Comparison of ENCODE assay signal across 25 cellular contexts in genomic region chr7:140592957-140593356, GRCh38. TPM values are rescaled to one million over a fixed set of nuclear protein-coding genes. Genes with fewer than 3 reads are reported as not detected.
DNase-seq lines count a peak whose midpoint lies in the region; ATAC-seq and TF ChIP-seq lines count a peak whose summit lies in the region.
"Had no signal": no experiment of that assay in that cellular context is flagged by ENCODE, and none has a peak within 500 bp of the region (broad histone marks: within the 10 kb centered on the region; RNA-seq: fewer than 3 reads in every experiment).

No MANE protein-coding gene starts in this region.

- H3K4me1 Mint-ChIP-seq in activated naive CD8-positive, alpha-beta T cell treated with anti-CD3 and anti-CD28 coated beads, Interleukin-2, amount 50 U/mL, for 24 hours = peaks cover 9% of the 10 kb centered on the region
- H3K4me1 Mint-ChIP-seq in activated naive CD8-positive, alpha-beta T cell treated with anti-CD3 and anti-CD28 coated beads for 36 hours = peaks cover 11% of the 10 kb centered on the region
- peaks cover 14% of the 10 kb centered on the region for H3K4me1 Mint-ChIP-seq in WTC11
- H3K4me1 Mint-ChIP-seq: activated B cell treated with CpG ODN at 0.5 μM for 24 hours had no signal

- no peaks in the 10 kb centered on the region for H3K36me3 ChIP-seq in thyroid gland
- H3K36me3 ChIP-seq: neutrophil, right lobe of liver, tibial nerve had no signal

- CTCF ChIA-PET in WTC11 (lab: Charles Lee) = interaction anchor here (0.8 kb wide), 1 partner anchor 75 kb away, joined by 3 read pairs; no protein-coding TSS in a partner anchor

- H3K9me3 ChIP-seq in thyroid gland = no peaks in the 10 kb centered on the region
- H3K9me3 ChIP-seq: body of pancreas, neutrophil, right lobe of liver, SJSA1, tibial nerve had no signal

- H3K27me3 Mint-ChIP-seq in activated naive CD8-positive, alpha-beta T cell treated with anti-CD3 and anti-CD28 coated beads, Interleukin-2, amount 50 U/mL, for 24 hours = peaks cover 12% of the 10 kb centered on the region
- peaks cover 12% of the 10 kb centered on the region for H3K27me3 Mint-ChIP-seq in activated naive CD8-positive, alpha-beta T cell treated with anti-CD3 and anti-CD28 coated beads for 36 hours
- H3K27me3 Mint-ChIP-seq in WTC11 (ENCODE audit: low read depth) = no peaks in the 10 kb centered on the region

- H3K4me3 Mint-ChIP-seq in activated naive CD8-positive, alpha-beta T cell treated with anti-CD3 and anti-CD28 coated beads, Interleukin-2, amount 50 U/mL, for 24 hours = no peak overlapping the region
- no peak overlapping the region for H3K4me3 Mint-ChIP-seq in activated naive CD8-positive, alpha-beta T cell treated with anti-CD3 and anti-CD28 coated beads for 36 hours
- H3K4me3 Mint-ChIP-seq in WTC11 = no peak overlapping the region
- H3K4me3 Mint-ChIP-seq: activated B cell treated with CpG ODN at 0.5 μM for 24 hours; activated CD8-positive, alpha-beta T cell treated with anti-CD3 and anti-CD28 coated beads for 36 hours; activated naive CD8-positive, alpha-beta T cell; activated T-cell treated with anti-CD3 and anti-CD28 coated beads, Interleukin-2, amount 50 U/mL, for 72 hours had no signal

- no peaks in the 10 kb centered on the region for H3K27me3 ChIP-seq in thyroid gland
- H3K27me3 ChIP-seq: body of pancreas, right lobe of liver, SJSA1, tibial nerve had no signal

- H3K27ac Mint-ChIP-seq in activated naive CD8-positive, alpha-beta T cell treated with anti-CD3 and anti-CD28 coated beads, Interleukin-2, amount 50 U/mL, for 24 hours = no peak overlapping the region
- H3K27ac Mint-ChIP-seq in activated naive CD8-positive, alpha-beta T cell treated with anti-CD3 and anti-CD28 coated beads for 36 hours = no peak overlapping the region
- peak overlapping the region; percentile 72; the same call in 1 of the 2 replicates for H3K27ac Mint-ChIP-seq in WTC11
- H3K27ac Mint-ChIP-seq: activated B cell treated with CpG ODN at 0.5 μM for 24 hours; activated CD8-positive, alpha-beta T cell treated with anti-CD3 and anti-CD28 coated beads for 36 hours; activated naive CD8-positive, alpha-beta T cell; activated T-cell treated with anti-CD3 and anti-CD28 coated beads, Interleukin-2, amount 50 U/mL, for 72 hours had no signal

- no peak for TF ChIP-seq POLR2A in thyroid gland (IDR thresholded peaks at IDR 0.05)

- whole genome bisulfite sequencing in thyroid gland, 2 donors = 83 to 89% methylated on average over 5 of the region's 5 CpGs

- H3K9me3 Mint-ChIP-seq in activated naive CD8-positive, alpha-beta T cell treated with anti-CD3 and anti-CD28 coated beads, Interleukin-2, amount 50 U/mL, for 24 hours = no peaks in the 10 kb centered on the region
- H3K9me3 Mint-ChIP-seq in activated naive CD8-positive, alpha-beta T cell treated with anti-CD3 and anti-CD28 coated beads for 36 hours = no peaks in the 10 kb centered on the region
- H3K9me3 Mint-ChIP-seq in WTC11 = no peaks in the 10 kb centered on the region
- H3K9me3 Mint-ChIP-seq: activated B cell treated with CpG ODN at 0.5 μM for 24 hours; activated CD8-positive, alpha-beta T cell treated with anti-CD3 and anti-CD28 coated beads for 36 hours; activated T-cell treated with anti-CD3 and anti-CD28 coated beads, Interleukin-2, amount 50 U/mL, for 72 hours had no signal

- no peak overlapping the region for H3K27ac ChIP-seq in thyroid gland
- H3K27ac ChIP-seq: 22Rv1, body of pancreas, KMS-11, neutrophil, right lobe of liver, SJSA1, tibial nerve had no signal

- POLR2A ChIA-PET in WTC11 (lab: Charles Lee) = interaction anchor here (0.7 kb wide), 2 partner anchors 12 to 21 kb away, joined by 3 read pairs; no protein-coding TSS in a partner anchor

- H3K4me3 ChIP-seq in thyroid gland (replicated peaks in 1 of 3) = no peak overlapping the region
- H3K4me3 ChIP-seq: body of pancreas, right lobe of liver, SJSA1, tibial nerve had no signal

- DNase-seq in activated naive CD8-positive, alpha-beta T cell treated with anti-CD3 and anti-CD28 coated beads, Interleukin-2, amount 50 U/mL, for 24 hours = no peak
- DNase-seq in activated naive CD8-positive, alpha-beta T cell treated with anti-CD3 and anti-CD28 coated beads for 36 hours = no peak
- DNase-seq in WTC11 (ENCODE audit: low spot score) (no peak), renal cortical epithelial cell (ENCODE audit: low read depth) (peak; percentile 94), hepatic stellate cell (ENCODE audit: low spot score) (no peak), thyroid gland (no peak)
- DNase-seq: activated B cell treated with CpG ODN at 0.5 μM for 24 hours; activated T-cell treated with anti-CD3 and anti-CD28 coated beads, Interleukin-2, amount 50 U/mL, for 72 hours; body of pancreas; hypothalamus; NCI-H1048; NCI-H2029 treated with DMSO at 0.1 percent for 48 hours; NCI-H526; right lobe of liver; stimulated activated naive CD4-positive, alpha-beta T cell treated with Interleukin-2 at 50 U/mL for 16 hours had no signal

- TF ChIP-seq CTCF in WTC11 (IDR thresholded peaks at IDR 0.05) (no peak), thyroid gland (IDR thresholded peaks at IDR 0.05) (no peak)

- no peaks in the 10 kb centered on the region for H3K4me1 ChIP-seq in thyroid gland
- H3K4me1 ChIP-seq: body of pancreas, right lobe of liver had no signal

- ATAC-seq in activated naive CD8-positive, alpha-beta T cell treated with anti-CD3 and anti-CD28 coated beads, Interleukin-2, amount 50 U/mL, for 24 hours = peak; percentile 51
- ATAC-seq in HG03097 (IDR thresholded peaks at IDR 0.05; ENCODE audit: low FRiP score, unreplicated experiment) (peak; percentile 49), WTC11 (no peak), HG03520 (IDR thresholded peaks at IDR 0.05; ENCODE audit: unreplicated experiment) (no peak)
- ATAC-seq: activated T-cell treated with anti-CD3 and anti-CD28 coated beads, Interleukin-2, amount 50 U/mL, for 72 hours; body of pancreas had no signal

- no peaks in the 10 kb centered on the region for H3K36me3 Mint-ChIP-seq in activated naive CD8-positive, alpha-beta T cell treated with anti-CD3 and anti-CD28 coated beads, Interleukin-2, amount 50 U/mL, for 24 hours (ENCODE audit: low read depth)
- H3K36me3 Mint-ChIP-seq in activated naive CD8-positive, alpha-beta T cell treated with anti-CD3 and anti-CD28 coated beads for 36 hours = no peaks in the 10 kb centered on the region
- H3K36me3 Mint-ChIP-seq in WTC11 = no peaks in the 10 kb centered on the region
- H3K36me3 Mint-ChIP-seq: activated naive CD8-positive, alpha-beta T cell had no signal

- intact Hi-C loops in thyroid gland (cut with DNase I) = no loop called here

TF ChIP-seq in WTC11, 78 proteins besides CTCF, POLR2A, EP300 and RAD21:
- TF ChIP-seq ZNF423 (CRISPR knock-in tag; IDR thresholded peaks at IDR 0.05) (no peak), CREB1 (CRISPR knock-in tag; IDR thresholded peaks at IDR 0.05) (no peak), OVOL2 (CRISPR knock-in tag; IDR thresholded peaks at IDR 0.05; ENCODE audit: borderline replicate concordance) (no peak), ZSCAN18 (CRISPR knock-in tag; IDR thresholded peaks at IDR 0.05) (no peak)

RNA-seq across cellular contexts. Expression of gene DENND2A, which starts 47.7 kb away (rescaled TPM):
- total RNA-seq in activated naive CD8-positive, alpha-beta T cell treated with anti-CD3 and anti-CD28 coated beads for 36 hours = not detected
- total RNA-seq in WTC11 (2021) = 10.0 to 13.6 TPM (median 12.7 TPM) in 3 replicates
- 13.5 and 67.9 TPM in 2 replicates for total RNA-seq in renal cortical epithelial cell
- total RNA-seq in thyroid gland = 10 to 100 TPM in 1 of 4 donors, 1 to 10 TPM in 3; 2.0 to 10.9 (median 5.1) TPM
- total RNA-seq: activated B cell treated with CpG ODN at 0.5 μM for 24 hours; activated CD8-positive, alpha-beta T cell treated with anti-CD3 and anti-CD28 coated beads for 36 hours; activated T-cell treated with anti-CD3 and anti-CD28 coated beads, Interleukin-2, amount 50 U/mL, for 72 hours; HT-29 had no signal

Comparison
In these comparisons a context has a peak if more than half of its experiments do, and no peak if none do; other contexts are left out.
1. ATAC-seq: peak in activated naive CD8-positive, alpha-beta T cell treated with anti-CD3 and anti-CD28 coated beads, Interleukin-2, amount 50 U/mL, for 24 hours (single experiment) and HG03097 (single experiment); none in WTC11 (single experiment) and HG03520 (single experiment).